In the genomic region with DNA sequence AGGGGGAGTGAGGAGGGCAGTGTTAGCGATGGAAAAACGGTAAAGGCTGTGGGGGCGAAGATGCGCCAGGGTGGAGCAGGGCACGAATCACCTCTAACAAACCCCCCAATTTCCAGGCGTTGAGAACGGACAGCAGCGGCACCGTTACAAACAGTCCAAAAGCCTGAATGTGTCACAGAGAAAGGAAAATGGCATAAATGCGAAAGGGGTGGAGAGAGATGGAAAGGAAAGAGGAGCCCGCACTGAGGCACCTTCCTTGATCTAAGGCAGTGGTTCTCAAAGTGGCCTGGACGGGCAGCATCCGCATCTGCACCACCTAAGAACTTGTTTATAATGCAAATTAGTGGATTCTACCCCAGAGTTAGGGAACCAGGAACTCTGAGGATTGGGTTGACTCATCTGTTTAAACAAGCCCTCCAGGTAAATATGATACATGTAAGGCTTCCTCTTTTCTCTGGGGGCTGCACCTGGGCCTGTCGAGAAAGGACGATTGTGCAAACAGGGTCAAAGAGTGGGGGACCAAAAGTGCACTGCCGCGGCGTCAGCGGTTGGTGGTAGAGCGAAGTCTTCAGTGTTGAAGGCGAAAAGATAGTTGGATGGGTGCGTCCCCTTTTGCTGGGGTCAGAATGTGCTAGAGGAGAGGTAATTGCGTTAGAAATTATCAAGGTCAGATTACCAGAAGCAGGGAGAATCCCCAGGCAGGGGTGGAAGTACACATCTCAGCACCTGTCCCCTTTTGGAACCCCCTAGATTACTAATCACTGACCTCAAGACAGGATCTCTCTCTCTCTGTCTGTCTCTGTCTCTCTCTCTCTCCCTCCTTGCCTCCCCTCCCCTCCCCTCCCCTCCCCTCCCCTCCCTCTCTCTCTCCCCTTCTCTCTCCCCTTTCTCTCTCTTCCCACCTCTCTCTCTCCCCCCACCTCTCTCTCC, we compare ENCODE assay signal across 1 cellular context.
TF ChIP-seq lines count a peak whose summit lies in the region.

No MANE protein-coding gene starts in this region.

TF ChIP-seq in endothelial cell of umbilical vein, 7 proteins besides CTCF, POLR2A, EP300 and RAD21:
- no peak for TF ChIP-seq POLR2AphosphoS5 (IDR thresholded peaks at IDR 0.05; ENCODE audit: insufficient read depth, low read depth, low read length)
- TF ChIP-seq EZH2 (IDR thresholded peaks at IDR 0.05; ENCODE audit: borderline replicate concordance, low read depth, low read length, severe bottlenecking) = peak; percentile 48
- no peak for TF ChIP-seq FOS (IDR thresholded peaks at IDR 0.05; ENCODE audit: borderline replicate concordance, insufficient read depth, low read length)
- no peak for TF ChIP-seq JUN (IDR thresholded peaks at IDR 0.05; ENCODE audit: borderline replicate concordance, insufficient read depth, insufficient read length, low read depth)
- no peak for TF ChIP-seq GATA2 (IDR thresholded peaks at IDR 0.05; ENCODE audit: insufficient read depth, insufficient read length, low read depth, low read length)
